ENCODE assay signal across 20 cellular contexts in the genomic region with DNA sequence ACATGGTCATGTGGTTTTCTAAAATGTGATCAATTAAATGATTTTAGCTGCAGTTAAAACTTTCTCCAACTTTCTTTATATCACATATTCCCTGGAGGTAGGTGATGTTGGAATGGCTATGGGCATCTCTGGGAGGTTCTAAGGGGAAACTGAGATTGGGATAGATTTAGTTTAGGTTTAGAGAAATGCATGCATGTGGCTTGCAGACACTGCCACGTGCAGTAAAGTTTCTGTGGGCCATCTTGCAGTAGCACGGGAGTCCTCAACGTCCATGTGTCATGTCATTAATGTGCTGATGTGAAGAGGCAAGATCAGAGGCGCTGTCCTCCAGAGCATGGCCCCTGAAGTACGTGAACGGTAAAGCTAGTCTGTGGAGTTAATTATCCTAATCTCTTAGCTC.
DNase-seq lines count a peak whose midpoint lies in the region; ATAC-seq, FAIRE-seq and TF ChIP-seq lines count a peak whose summit lies in the region.
"Had no signal": no experiment of that assay in that cellular context is flagged by ENCODE, and none has a peak within 500 bp of the region (broad histone marks: within the 10 kb centered on the region; RNA-seq: fewer than 3 reads in every experiment).

No MANE protein-coding gene starts in this region.

- no peak for DNase-seq in HepG2 (ENCODE audit: low spot score)
- DNase-seq in right lobe of liver, result no peak
- DNase-seq in ascending aorta (ENCODE audit: low spot score in 2 of 2), result no peak
- no peak for DNase-seq in foreskin keratinocyte
- no peak for DNase-seq in smooth muscle cell (lab: John Stamatoyannopoulos, UW; ENCODE audit: unreplicated experiment)
- DNase-seq in sciatic nerve (ENCODE audit: low spot score), result no peak
- DNase-seq in adrenal gland, result no peak
- DNase-seq in activated CD4-positive, CD25-positive, alpha-beta regulatory T cell (lab: John Stamatoyannopoulos, UW), result no peak
- DNase-seq: H7, KBM-7, MM.1S, NCI-H1048, NCI-H1417 treated with DMSO at 0.1 percent for 48 hours, NCI-H187, NCI-H446, NCI-H526 treated with DMSO at 0.1 percent for 48 hours, OCI-M1, SIG-M5 had no signal

- H3K79me2 ChIP-seq in HepG2 (ENCODE audit: insufficient read depth, low read length) (no peaks in the 10 kb centered on the region), smooth muscle cell (ENCODE audit: low read depth) (no peaks in the 10 kb centered on the region)

- H3K27me3 ChIP-seq in HepG2 (ENCODE audit: control insufficient read depth in 1 of 2, insufficient read depth in 2 of 2, low read length in 2 of 2), result no peaks in the 10 kb centered on the region
- no peaks in the 10 kb centered on the region for H3K27me3 ChIP-seq in right lobe of liver
- H3K27me3 ChIP-seq in ascending aorta, result no peaks in the 10 kb centered on the region
- no peaks in the 10 kb centered on the region for H3K27me3 ChIP-seq in foreskin keratinocyte
- no peaks in the 10 kb centered on the region for H3K27me3 ChIP-seq in smooth muscle cell (ENCODE audit: low read depth)
- H3K27me3 ChIP-seq in adrenal gland, result no peaks in the 10 kb centered on the region

- intact Hi-C loops in HepG2 (cut with micrococcal nuclease; ENCODE audit: unreplicated experiment) (no loop called here), right lobe of liver (cut with DNase I) (no loop called here), ascending aorta (cut with DNase I) (loop anchor here (5.0 to 10.0 kb wide), 2 partner anchors 34 to 532 kb away; a partner anchor contains a TSS), sciatic nerve (cut with DNase I) (no loop called here), adrenal gland (cut with DNase I) (no loop called here)

- WGBS in HepG2 (ENCODE audit: low lambda C conversion rate), result 0% methylated on average over 6 of the region's 6 CpGs
- 62% methylated on average over 6 of the region's 6 CpGs for WGBS in right lobe of liver (ENCODE audit: insufficient coverage, low coverage, low lambda C conversion rate, missing lambda C conversion rate)
- 80% methylated on average over 6 of the region's 6 CpGs for WGBS in smooth muscle cell (ENCODE audit: low lambda C conversion rate)
- WGBS in adrenal gland, 4 donors, result 65 to 79% (median 73%) methylated on average over 6 of the region's 6 CpGs

- H3K9ac ChIP-seq in HepG2 (ENCODE audit: insufficient read depth, low read depth, low read length), result no peak overlapping the region
- H3K9ac ChIP-seq in smooth muscle cell (ENCODE audit: low read depth), result peak overlapping the region; percentile 53

- no peak for TF ChIP-seq EP300 in HepG2 (IDR thresholded peaks at IDR 0.05; ENCODE audit: low read depth in 2 of 2, low read length in 2 of 2)
- TF ChIP-seq EP300 in HepG2 (CRISPR knock-in tag; IDR thresholded peaks at IDR 0.05; ENCODE audit: borderline replicate concordance), result no peak

- H3K4me3 ChIP-seq in HepG2 (replicated peaks in 1 of 3; ENCODE audit: insufficient read depth in 1 of 3, low read depth in 2 of 3, low read length in 3 of 3), result no peak overlapping the region
- H3K4me3 ChIP-seq in right lobe of liver, result no peak overlapping the region
- no peak overlapping the region for H3K4me3 ChIP-seq in ascending aorta
- H3K4me3 ChIP-seq in smooth muscle cell, result no peak overlapping the region
- H3K4me3 ChIP-seq in adrenal gland, result no peak overlapping the region

- H2AFZ ChIP-seq in HepG2 (ENCODE audit: low read length) (no peak overlapping the region), smooth muscle cell (ENCODE audit: low read depth) (no peak overlapping the region)

- FAIRE-seq in HepG2 (lab: Jason Lieb, UNC), result no peak
- FAIRE-seq: A204.1, D721Med had no signal

- no peak for TF ChIP-seq RAD21 in HepG2 (CRISPR knock-in tag; IDR thresholded peaks at IDR 0.05)

- no peak overlapping the region for H3K4me2 ChIP-seq in HepG2 (ENCODE audit: low read depth, low read length)
- H3K4me2 ChIP-seq in smooth muscle cell, result no peak overlapping the region

- POLR2A ChIA-PET in HepG2 (lab: Yijun Ruan, JAX), result no interaction called here

- H3K9me3 ChIP-seq in HepG2 (ENCODE audit: low read length) (peaks cover 80% of the 10 kb centered on the region), right lobe of liver (no peaks in the 10 kb centered on the region), ascending aorta (no peaks in the 10 kb centered on the region), smooth muscle cell (replicated peaks; ENCODE audit: low read depth) (no peaks in the 10 kb centered on the region), adrenal gland (replicated peaks in 1 of 3) (no peaks in the 10 kb centered on the region)

- H4K20me1 ChIP-seq in HepG2 (ENCODE audit: insufficient read depth, low read length) (no peaks in the 10 kb centered on the region), smooth muscle cell (ENCODE audit: low read depth) (no peaks in the 10 kb centered on the region)

- TF ChIP-seq POLR2A in HepG2 (IDR thresholded peaks at IDR 0.05; ENCODE audit: insufficient read depth in 1 of 2, low read depth in 2 of 2, low read length in 2 of 2) (no peak), right lobe of liver (IDR thresholded peaks at IDR 0.05) (no peak), adrenal gland (IDR thresholded peaks at IDR 0.05) (no peak)

- H3K36me3 ChIP-seq in HepG2 (replicated peaks in 1 of 2; ENCODE audit: control insufficient read depth in 1 of 2, insufficient read depth in 2 of 2, low read length in 2 of 2), result no peaks in the 10 kb centered on the region
- no peaks in the 10 kb centered on the region for H3K36me3 ChIP-seq in right lobe of liver
- H3K36me3 ChIP-seq in ascending aorta, result no peaks in the 10 kb centered on the region
- H3K36me3 ChIP-seq in smooth muscle cell (ENCODE audit: low read depth), result no peaks in the 10 kb centered on the region
- no peaks in the 10 kb centered on the region for H3K36me3 ChIP-seq in adrenal gland (replicated peaks in 1 of 2)

- H3K4me1 ChIP-seq in HepG2 (ENCODE audit: insufficient read depth, low read length) (no peaks in the 10 kb centered on the region), right lobe of liver (no peaks in the 10 kb centered on the region), ascending aorta (peaks cover 0 to 8% of the 10 kb centered on the region in 2 donors), foreskin keratinocyte (no peaks in the 10 kb centered on the region), smooth muscle cell (ENCODE audit: low read depth) (no peaks in the 10 kb centered on the region), adrenal gland (replicated peaks in 1 of 2) (no peaks in the 10 kb centered on the region)

- CTCF ChIA-PET in HepG2 (lab: Yijun Ruan, JAX; ENCODE audit: low intra/inter-chr PET ratio, low total read pairs), result no interaction called here

- in situ Hi-C loops in HepG2 (cut with HindIII; ENCODE audit: extremely low pct_ligation_motif_present, low pct_unique_long_range_greater_than_20kb), result no loop called here

- H3K27ac ChIP-seq in HepG2 (ENCODE audit: extremely low read length, insufficient read depth, low read length), result no peak overlapping the region
- no peak overlapping the region for H3K27ac ChIP-seq in right lobe of liver
- H3K27ac ChIP-seq in ascending aorta, result peak overlapping the region; percentile 19 to 59
- H3K27ac ChIP-seq in foreskin keratinocyte, result peak overlapping the region; percentile 56
- peak overlapping the region; percentile 85 for H3K27ac ChIP-seq in smooth muscle cell (ENCODE audit: low read depth)
- no peak overlapping the region for H3K27ac ChIP-seq in adrenal gland

- H3F3A ChIP-seq in smooth muscle cell (ENCODE audit: low read depth), result no peaks in the 10 kb centered on the region

- no TSS peak for BruUV-seq in HepG2 (replicated peaks; lab: Mats Ljungman, UMichigan)

- ATAC-seq in HepG2, result no peak
- no peak for ATAC-seq in right lobe of liver
- no peak for ATAC-seq in foreskin keratinocyte
- ATAC-seq in sciatic nerve, result no peak

- TF ChIP-seq CTCF in HepG2 (CRISPR knock-in tag; IDR thresholded peaks at IDR 0.05) (no peak), right lobe of liver (IDR thresholded peaks at IDR 0.05) (no peak), ascending aorta (IDR thresholded peaks at IDR 0.05) (no peak), foreskin keratinocyte (conservative IDR thresholded peaks at IDR 0.05) (no peak), smooth muscle cell (IDR thresholded peaks at IDR 0.05; ENCODE audit: borderline replicate concordance, insufficient read depth, poor library complexity, severe bottlenecking) (no peak), adrenal gland (IDR thresholded peaks at IDR 0.05) (no peak)

TF ChIP-seq in HepG2, 621 proteins besides CTCF, POLR2A, EP300 and RAD21:
- TF ChIP-seq ELF3 (CRISPR knock-in tag; IDR thresholded peaks at IDR 0.05), result no peak
- TF ChIP-seq, protein P1, sequence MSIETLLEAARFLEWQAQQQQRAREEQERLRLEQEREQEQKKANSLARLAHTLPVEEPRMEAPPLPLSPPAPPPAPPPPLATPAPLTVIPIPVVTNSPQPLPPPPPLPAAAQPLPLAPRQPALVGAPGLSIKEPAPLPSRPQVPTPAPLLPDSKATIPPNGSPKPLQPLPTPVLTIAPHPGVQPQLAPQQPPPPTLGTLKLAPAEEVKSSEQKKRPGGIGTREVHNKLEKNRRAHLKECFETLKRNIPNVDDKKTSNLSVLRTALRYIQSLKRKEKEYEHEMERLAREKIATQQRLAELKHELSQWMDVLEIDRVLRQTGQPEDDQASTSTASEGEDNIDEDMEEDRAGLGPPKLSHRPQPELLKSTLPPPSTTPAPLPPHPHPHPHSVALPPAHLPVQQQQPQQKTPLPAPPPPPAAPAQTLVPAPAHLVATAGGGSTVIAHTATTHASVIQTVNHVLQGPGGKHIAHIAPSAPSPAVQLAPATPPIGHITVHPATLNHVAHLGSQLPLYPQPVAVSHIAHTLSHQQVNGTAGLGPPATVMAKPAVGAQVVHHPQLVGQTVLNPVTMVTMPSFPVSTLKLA (IDR thresholded peaks at IDR 0.05), result peak; percentile 94
TF ChIP-seq in HepG2: peak in this region for 1.

Comparison
In these comparisons a context has a peak if more than half of its experiments do, and no peak if none do; other contexts are left out.
1. H3K27ac ChIP-seq: peak in ascending aorta (2 of 2), foreskin keratinocyte (single experiment) and smooth muscle cell (single experiment); none in HepG2 (single experiment), right lobe of liver (0 of 3) and adrenal gland (0 of 5).